In the genomic region with DNA sequence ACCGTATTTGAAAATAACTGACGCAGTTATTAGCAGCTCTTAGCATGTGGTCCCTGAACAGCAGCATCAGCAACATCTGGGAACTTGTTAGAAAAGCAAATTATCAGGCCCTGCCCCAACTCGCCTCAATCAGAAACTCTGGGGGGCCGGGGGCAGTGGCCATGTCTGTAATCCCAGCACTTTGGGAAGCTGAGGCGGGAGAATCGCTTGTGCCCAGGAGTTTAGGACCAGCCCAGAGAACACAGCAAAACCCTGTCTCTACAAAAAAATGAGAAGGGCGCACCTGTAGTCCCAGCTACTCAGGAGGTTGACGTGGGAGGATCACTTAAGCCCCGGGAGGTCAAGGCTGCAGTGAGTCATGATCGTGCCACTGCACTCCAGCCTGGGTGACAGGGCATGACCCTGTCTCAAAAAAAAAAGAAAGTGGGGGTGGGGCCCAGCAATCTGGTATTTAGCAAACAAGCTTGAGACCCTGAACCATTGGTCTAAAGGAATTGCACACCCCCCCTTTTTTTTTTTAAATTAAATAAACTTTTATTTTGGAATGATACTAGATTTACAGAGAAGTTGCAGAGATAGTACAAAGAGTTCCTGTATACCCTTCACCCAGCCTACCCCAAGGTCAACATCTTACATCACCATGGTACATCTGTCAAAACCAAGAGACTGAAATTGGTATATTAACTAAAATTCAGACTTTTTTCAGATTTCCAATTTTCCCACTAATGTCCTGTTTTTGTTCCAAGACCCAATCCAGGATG, we compare ENCODE assay signal across 3 cellular contexts.
TF ChIP-seq lines count a peak whose summit lies in the region.

No MANE protein-coding gene starts in this region.

TF ChIP-seq in GM23338, 12 proteins besides CTCF, POLR2A, EP300 and RAD21 (continues in another document):
- TF ChIP-seq JUNB (IDR thresholded peaks at IDR 0.05; ENCODE audit: unreplicated experiment) (no peak), EZH2phosphoT487 (IDR thresholded peaks at IDR 0.05; ENCODE audit: unreplicated experiment) (no peak), ZNF331 (CRISPR knock-in tag; IDR thresholded peaks at IDR 0.05; ENCODE audit: low read depth) (no peak), STAT1 (IDR thresholded peaks at IDR 0.05; ENCODE audit: unreplicated experiment) (no peak), NANOG (IDR thresholded peaks at IDR 0.05; ENCODE audit: borderline replicate concordance) (no peak), ZNF114 (CRISPR knock-in tag; IDR thresholded peaks at IDR 0.05) (no peak), CREB1 (CRISPR knock-in tag; IDR thresholded peaks at IDR 0.05; ENCODE audit: low read depth) (no peak), EZH2 (IDR thresholded peaks at IDR 0.05; ENCODE audit: low read depth, unreplicated experiment) (no peak), ETS1 (IDR thresholded peaks at IDR 0.05) (no peak), POLR2AphosphoS5 (IDR thresholded peaks at IDR 0.05; ENCODE audit: low read depth) (no peak)
- TF ChIP-seq, protein P1, sequence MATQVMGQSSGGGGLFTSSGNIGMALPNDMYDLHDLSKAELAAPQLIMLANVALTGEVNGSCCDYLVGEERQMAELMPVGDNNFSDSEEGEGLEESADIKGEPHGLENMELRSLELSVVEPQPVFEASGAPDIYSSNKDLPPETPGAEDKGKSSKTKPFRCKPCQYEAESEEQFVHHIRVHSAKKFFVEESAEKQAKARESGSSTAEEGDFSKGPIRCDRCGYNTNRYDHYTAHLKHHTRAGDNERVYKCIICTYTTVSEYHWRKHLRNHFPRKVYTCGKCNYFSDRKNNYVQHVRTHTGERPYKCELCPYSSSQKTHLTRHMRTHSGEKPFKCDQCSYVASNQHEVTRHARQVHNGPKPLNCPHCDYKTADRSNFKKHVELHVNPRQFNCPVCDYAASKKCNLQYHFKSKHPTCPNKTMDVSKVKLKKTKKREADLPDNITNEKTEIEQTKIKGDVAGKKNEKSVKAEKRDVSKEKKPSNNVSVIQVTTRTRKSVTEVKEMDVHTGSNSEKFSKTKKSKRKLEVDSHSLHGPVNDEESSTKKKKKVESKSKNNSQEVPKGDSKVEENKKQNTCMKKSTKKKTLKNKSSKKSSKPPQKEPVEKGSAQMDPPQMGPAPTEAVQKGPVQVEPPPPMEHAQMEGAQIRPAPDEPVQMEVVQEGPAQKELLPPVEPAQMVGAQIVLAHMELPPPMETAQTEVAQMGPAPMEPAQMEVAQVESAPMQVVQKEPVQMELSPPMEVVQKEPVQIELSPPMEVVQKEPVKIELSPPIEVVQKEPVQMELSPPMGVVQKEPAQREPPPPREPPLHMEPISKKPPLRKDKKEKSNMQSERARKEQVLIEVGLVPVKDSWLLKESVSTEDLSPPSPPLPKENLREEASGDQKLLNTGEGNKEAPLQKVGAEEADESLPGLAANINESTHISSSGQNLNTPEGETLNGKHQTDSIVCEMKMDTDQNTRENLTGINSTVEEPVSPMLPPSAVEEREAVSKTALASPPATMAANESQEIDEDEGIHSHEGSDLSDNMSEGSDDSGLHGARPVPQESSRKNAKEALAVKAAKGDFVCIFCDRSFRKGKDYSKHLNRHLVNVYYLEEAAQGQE (IDR thresholded peaks at IDR 0.05; ENCODE audit: unreplicated experiment), result no peak

TF ChIP-seq in HepG2, 621 proteins besides CTCF, POLR2A, EP300 and RAD21 (continues in another document):
- TF ChIP-seq ZBTB20 (CRISPR knock-in tag; IDR thresholded peaks at IDR 0.05; ENCODE audit: borderline replicate concordance, low read depth) (0 out of 2 replicates have a peak, but pooled peaks have one; percentile 40), ZFP41 (CRISPR knock-in tag; IDR thresholded peaks at IDR 0.05; ENCODE audit: borderline replicate concordance) (no peak), BORCS8-MEF2B (CRISPR knock-in tag; IDR thresholded peaks at IDR 0.05) (no peak; the same call in 1 of the 2 replicates), ZNF263 (CRISPR knock-in tag; IDR thresholded peaks at IDR 0.05) (0 out of 2 replicates have a peak, but pooled peaks have one; percentile 1), HMG20B (CRISPR knock-in tag; conservative IDR thresholded peaks at IDR 0.05) (0 out of 2 replicates have a peak, but pooled peaks have one; percentile 5), GLI4 (CRISPR knock-in tag; IDR thresholded peaks at IDR 0.05; ENCODE audit: borderline replicate concordance) (no peak), JUND (CRISPR knock-in tag; IDR thresholded peaks at IDR 0.05) (peak; percentile 78), PHF20 (CRISPR knock-in tag; IDR thresholded peaks at IDR 0.05) (no peak; the same call in 1 of the 2 replicates), NFE2L1 (CRISPR knock-in tag; IDR thresholded peaks at IDR 0.05; ENCODE audit: borderline replicate concordance) (no peak), CEBPB (IDR thresholded peaks at IDR 0.05; ENCODE audit: borderline replicate concordance, low read depth, low read length) (peak; percentile 46; the same call in 1 of the 2 replicates), NR2F6 (IDR thresholded peaks at IDR 0.05) (peak; percentile 98), NR2F6 (CRISPR knock-in tag; IDR thresholded peaks at IDR 0.05) (peak; percentile 98), BHLHE40 (IDR thresholded peaks at IDR 0.05; ENCODE audit: low read length) (peak; percentile 56; the same call in 1 of the 2 replicates), MAFF (IDR thresholded peaks at IDR 0.05; ENCODE audit: low read depth, low read length) (peak; percentile 17; the same call in 1 of the 2 replicates), MZF1 (CRISPR knock-in tag; IDR thresholded peaks at IDR 0.05; ENCODE audit: borderline replicate concordance) (no peak), FOXA1 (IDR thresholded peaks at IDR 0.05) (no peak), FOXA1 (CRISPR knock-in tag; IDR thresholded peaks at IDR 0.05) (peak; percentile 45), HMG20A (CRISPR knock-in tag; IDR thresholded peaks at IDR 0.05; ENCODE audit: borderline replicate concordance) (peak; percentile 29; the same call in 1 of the 2 replicates), ZNF224 (CRISPR knock-in tag; IDR thresholded peaks at IDR 0.05) (0 out of 2 replicates have a peak, but pooled peaks have one; percentile 5)
- TF ChIP-seq, protein P2, sequence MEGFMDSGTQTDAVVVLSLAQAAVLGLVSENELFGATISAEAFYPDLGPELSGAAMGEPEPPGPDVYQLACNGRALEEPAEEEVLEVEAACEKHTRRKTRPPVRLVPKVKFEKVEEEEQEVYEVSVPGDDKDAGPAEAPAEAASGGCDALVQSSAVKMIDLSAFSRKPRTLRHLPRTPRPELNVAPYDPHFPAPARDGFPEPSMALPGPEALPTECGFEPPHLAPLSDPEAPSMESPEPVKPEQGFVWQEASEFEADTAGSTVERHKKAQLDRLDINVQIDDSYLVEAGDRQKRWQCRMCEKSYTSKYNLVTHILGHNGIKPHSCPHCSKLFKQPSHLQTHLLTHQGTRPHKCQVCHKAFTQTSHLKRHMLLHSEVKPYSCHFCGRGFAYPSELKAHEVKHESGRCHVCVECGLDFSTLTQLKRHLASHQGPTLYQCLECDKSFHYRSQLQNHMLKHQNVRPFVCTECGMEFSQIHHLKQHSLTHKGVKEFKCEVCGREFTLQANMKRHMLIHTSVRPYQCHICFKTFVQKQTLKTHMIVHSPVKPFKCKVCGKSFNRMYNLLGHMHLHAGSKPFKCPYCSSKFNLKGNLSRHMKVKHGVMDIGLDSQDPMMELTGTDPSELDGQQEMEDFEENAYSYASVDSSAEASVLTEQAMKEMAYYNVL (CRISPR knock-in tag; IDR thresholded peaks at IDR 0.05; ENCODE audit: borderline replicate concordance), result no peak
- TF ChIP-seq, protein P3, sequence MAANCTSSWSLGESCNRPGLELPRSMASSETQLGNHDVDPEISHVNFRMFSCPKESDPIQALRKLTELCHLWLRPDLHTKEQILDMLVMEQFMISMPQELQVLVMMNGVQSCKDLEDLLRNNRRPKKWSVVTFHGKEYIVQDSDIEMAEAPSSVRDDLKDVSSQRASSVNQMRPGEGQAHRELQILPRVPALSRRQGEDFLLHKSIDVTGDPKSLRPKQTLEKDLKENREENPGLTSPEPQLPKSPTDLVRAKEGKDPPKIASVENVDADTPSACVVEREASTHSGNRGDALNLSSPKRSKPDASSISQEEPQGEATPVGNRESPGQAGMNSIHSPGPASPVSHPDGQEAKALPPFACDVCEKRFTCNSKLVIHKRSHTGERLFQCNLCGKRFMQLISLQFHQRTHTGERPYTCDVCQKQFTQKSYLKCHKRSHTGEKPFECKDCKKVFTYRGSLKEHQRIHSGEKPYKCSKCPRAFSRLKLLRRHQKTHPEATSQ (CRISPR knock-in tag; IDR thresholded peaks at IDR 0.05; ENCODE audit: borderline replicate concordance), result 0 out of 2 replicates have a peak, but pooled peaks have one; percentile 10
- TF ChIP-seq, protein P4, sequence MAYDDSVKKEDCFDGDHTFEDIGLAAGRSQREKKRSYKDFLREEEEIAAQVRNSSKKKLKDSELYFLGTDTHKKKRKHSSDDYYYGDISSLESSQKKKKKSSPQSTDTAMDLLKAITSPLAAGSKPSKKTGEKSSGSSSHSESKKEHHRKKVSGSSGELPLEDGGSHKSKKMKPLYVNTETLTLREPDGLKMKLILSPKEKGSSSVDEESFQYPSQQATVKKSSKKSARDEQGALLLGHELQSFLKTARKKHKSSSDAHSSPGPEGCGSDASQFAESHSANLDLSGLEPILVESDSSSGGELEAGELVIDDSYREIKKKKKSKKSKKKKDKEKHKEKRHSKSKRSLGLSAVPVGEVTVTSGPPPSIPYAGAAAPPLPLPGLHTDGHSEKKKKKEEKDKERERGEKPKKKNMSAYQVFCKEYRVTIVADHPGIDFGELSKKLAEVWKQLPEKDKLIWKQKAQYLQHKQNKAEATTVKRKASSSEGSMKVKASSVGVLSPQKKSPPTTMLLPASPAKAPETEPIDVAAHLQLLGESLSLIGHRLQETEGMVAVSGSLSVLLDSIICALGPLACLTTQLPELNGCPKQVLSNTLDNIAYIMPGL (CRISPR knock-in tag; IDR thresholded peaks at IDR 0.05; ENCODE audit: borderline replicate concordance in 1 of 2, low read depth in 1 of 2), result no peak

TF ChIP-seq in GM12891, 5 proteins besides CTCF, POLR2A, EP300 and RAD21:
- TF ChIP-seq POLR2AphosphoS5 (IDR thresholded peaks at IDR 0.05; ENCODE audit: low read depth, low read length) (no peak), PAX5 (IDR thresholded peaks at IDR 0.05; ENCODE audit: insufficient read depth, low read length, severe bottlenecking) (no peak), TAF1 (IDR thresholded peaks at IDR 0.05; ENCODE audit: low read depth, low read length) (no peak), POU2F2 (IDR thresholded peaks at IDR 0.05; ENCODE audit: low read depth, low read length) (no peak), SPI1 (IDR thresholded peaks at IDR 0.05; ENCODE audit: low read depth, low read length) (no peak)
